ENCODE assay signal across 18 cellular contexts in genomic region chr11:48101044-48101733, GRCh38.
DNase-seq lines count a peak whose midpoint lies in the region; ATAC-seq and TF ChIP-seq lines count a peak whose summit lies in the region.
"Had no signal": no experiment of that assay in that cellular context is flagged by ENCODE, and none has a peak within 500 bp of the region (broad histone marks: within the 10 kb centered on the region; RNA-seq: fewer than 3 reads in every experiment).

No MANE protein-coding gene starts in this region.

- H3K4me3 Mint-ChIP-seq in activated CD8-positive, alpha-beta T cell treated with anti-CD3 and anti-CD28 coated beads, Interleukin-2, amount 10 ng/mL, durations not matched to agents 7 days and 5 days = no peak overlapping the region
- no peak overlapping the region for H3K4me3 Mint-ChIP-seq in activated CD8-positive, alpha-beta T cell treated with anti-CD3 and anti-CD28 coated beads for 36 hours
- no peak overlapping the region for H3K4me3 Mint-ChIP-seq in central memory CD8-positive, alpha-beta T cell

- intact Hi-C loops in activated CD8-positive, alpha-beta T cell treated with anti-CD3 and anti-CD28 coated beads for 36 hours (cut with micrococcal nuclease) = no loop called here
- intact Hi-C loops in right lobe of liver (cut with DNase I) = loop anchor here in 1 of 2 donors (5.0 kb wide), 1 partner anchor 104 kb away; no protein-coding TSS in a partner anchor

- H3K27me3 ChIP-seq in right lobe of liver (no peaks in the 10 kb centered on the region), tibial nerve (no peaks in the 10 kb centered on the region)
- H3K27me3 ChIP-seq: gastrocnemius medialis, upper lobe of right lung had no signal

- peak overlapping the region; percentile 17 for H3K27ac Mint-ChIP-seq in activated CD8-positive, alpha-beta T cell treated with anti-CD3 and anti-CD28 coated beads, Interleukin-2, amount 10 ng/mL, durations not matched to agents 7 days and 5 days
- no peak overlapping the region for H3K27ac Mint-ChIP-seq in activated CD8-positive, alpha-beta T cell treated with anti-CD3 and anti-CD28 coated beads for 36 hours
- peak overlapping the region; percentile 77 for H3K27ac Mint-ChIP-seq in central memory CD8-positive, alpha-beta T cell (ENCODE audit: low read depth)

- peaks cover 7% of the 10 kb centered on the region for H3K36me3 Mint-ChIP-seq in activated CD8-positive, alpha-beta T cell treated with anti-CD3 and anti-CD28 coated beads, Interleukin-2, amount 10 ng/mL, durations not matched to agents 7 days and 5 days (ENCODE audit: low read depth)
- H3K36me3 Mint-ChIP-seq in activated CD8-positive, alpha-beta T cell treated with anti-CD3 and anti-CD28 coated beads for 36 hours (ENCODE audit: low read depth) = no peaks in the 10 kb centered on the region
- H3K36me3 Mint-ChIP-seq in central memory CD8-positive, alpha-beta T cell (ENCODE audit: insufficient read depth) = peaks cover 7% of the 10 kb centered on the region

- no peak for DNase-seq in activated CD8-positive, alpha-beta T cell treated with anti-CD3 and anti-CD28 coated beads, Interleukin-2, amount 10 ng/mL, durations not matched to agents 7 days and 5 days
- DNase-seq in activated CD8-positive, alpha-beta T cell treated with anti-CD3 and anti-CD28 coated beads for 36 hours = no peak
- DNase-seq in central memory CD8-positive, alpha-beta T cell (ENCODE audit: low spot score in 2 of 2) = no peak
- DNase-seq in right lobe of liver = peak in 1 of 3 donors; percentile 62
- no peak for DNase-seq in tibial nerve (ENCODE audit: low spot score in 2 of 2)
- no peak for DNase-seq in NCI-H446 treated with DMSO at 0.1 percent for 48 hours (lab: John Stamatoyannopoulos, UW)
- DNase-seq: activated gamma-delta T cell; COR-L47; effector memory CD4-positive, alpha-beta T cell; gastrocnemius medialis; GF-D8; NCI-H187 treated with DMSO at 0.1 percent for 48 hours; NCI-H774; stimulated activated CD4-positive, alpha-beta T cell treated with anti-CD3 and anti-CD28 coated beads, Interleukin-2, amount 100 ng/mL, for 48 hours; T-helper 1 cell; upper lobe of right lung had no signal

- 24% methylated on average over 8 of the region's 11 CpGs for WGBS in right lobe of liver (ENCODE audit: insufficient coverage, low coverage, low lambda C conversion rate, missing lambda C conversion rate)
- WGBS in tibial nerve, 2 donors = 71 to 72% methylated on average over 11 of the region's 11 CpGs

- H3K4me3 ChIP-seq in right lobe of liver (peak overlapping the region in 2 of 3 donors; percentile 31 to 55), tibial nerve (no peak overlapping the region)
- H3K4me3 ChIP-seq: gastrocnemius medialis, upper lobe of right lung had no signal

- CTCF ChIA-PET in activated CD8-positive, alpha-beta T cell treated with anti-CD3 and anti-CD28 coated beads, Interleukin-2, amount 10 ng/mL, durations not matched to agents 7 days and 5 days (lab: Charles Lee) = no interaction called here
- CTCF ChIA-PET in activated CD8-positive, alpha-beta T cell treated with anti-CD3 and anti-CD28 coated beads for 36 hours (lab: Charles Lee) = interaction anchor here (4.7 kb wide), 1 partner anchor 7 kb away, joined by 23 read pairs; no protein-coding TSS in a partner anchor

- no peak for TF ChIP-seq EP300 in tibial nerve (IDR thresholded peaks at IDR 0.05)

- H3K9me3 ChIP-seq in right lobe of liver (no peaks in the 10 kb centered on the region), tibial nerve (no peaks in the 10 kb centered on the region)
- H3K9me3 ChIP-seq: gastrocnemius medialis, upper lobe of right lung had no signal

- no peaks in the 10 kb centered on the region for H3K36me3 ChIP-seq in right lobe of liver
- H3K36me3 ChIP-seq in tibial nerve = no peaks in the 10 kb centered on the region
- H3K36me3 ChIP-seq: gastrocnemius medialis, upper lobe of right lung had no signal

- TF ChIP-seq CTCF in activated CD8-positive, alpha-beta T cell treated with anti-CD3 and anti-CD28 coated beads for 36 hours (IDR thresholded peaks at IDR 0.05) = no peak
- TF ChIP-seq CTCF in right lobe of liver (IDR thresholded peaks at IDR 0.05) (no peak), tibial nerve (IDR thresholded peaks at IDR 0.05) (no peak)

- ATAC-seq in activated CD8-positive, alpha-beta T cell treated with anti-CD3 and anti-CD28 coated beads, Interleukin-2, amount 10 ng/mL, durations not matched to agents 7 days and 5 days = no peak
- ATAC-seq in activated CD8-positive, alpha-beta T cell treated with anti-CD3 and anti-CD28 coated beads for 36 hours = no peak
- ATAC-seq in central memory CD8-positive, alpha-beta T cell (replicated peaks; ENCODE audit: extremely low read depth, poor library complexity, severe bottlenecking) = no peak
- peak; percentile 30 to 66 (median 52) for ATAC-seq in right lobe of liver
- no peak for ATAC-seq in GM18517 (IDR thresholded peaks at IDR 0.05; ENCODE audit: unreplicated experiment)
- no peak for ATAC-seq in GM21367 (IDR thresholded peaks at IDR 0.05; ENCODE audit: unreplicated experiment)
- ATAC-seq: gastrocnemius medialis, upper lobe of right lung had no signal

- H3K4me1 ChIP-seq in right lobe of liver (peaks cover 0 to 75% (median 32%) of the 10 kb centered on the region in 4 donors), tibial nerve (peaks cover 0 to 89% (median 49%) of the 10 kb centered on the region in 4 donors)

- H3K9me3 Mint-ChIP-seq in activated CD8-positive, alpha-beta T cell treated with anti-CD3 and anti-CD28 coated beads, Interleukin-2, amount 10 ng/mL, durations not matched to agents 7 days and 5 days (ENCODE audit: insufficient read depth) = no peaks in the 10 kb centered on the region
- H3K9me3 Mint-ChIP-seq in activated CD8-positive, alpha-beta T cell treated with anti-CD3 and anti-CD28 coated beads for 36 hours = no peaks in the 10 kb centered on the region
- no peaks in the 10 kb centered on the region for H3K9me3 Mint-ChIP-seq in central memory CD8-positive, alpha-beta T cell

- H3K27ac ChIP-seq in right lobe of liver = peak overlapping the region; percentile 80 to 94 (median 80)
- H3K27ac ChIP-seq in tibial nerve = peak overlapping the region in 3 of 4 donors; percentile 30 to 88 (median 45)
- H3K27ac ChIP-seq: gastrocnemius medialis, upper lobe of right lung had no signal

- TF ChIP-seq POLR2A in right lobe of liver (IDR thresholded peaks at IDR 0.05) (no peak), tibial nerve (IDR thresholded peaks at IDR 0.05) (no peak)

- no peaks in the 10 kb centered on the region for H3K27me3 Mint-ChIP-seq in activated CD8-positive, alpha-beta T cell treated with anti-CD3 and anti-CD28 coated beads, Interleukin-2, amount 10 ng/mL, durations not matched to agents 7 days and 5 days (ENCODE audit: low read depth)
- H3K27me3 Mint-ChIP-seq in activated CD8-positive, alpha-beta T cell treated with anti-CD3 and anti-CD28 coated beads for 36 hours = no peaks in the 10 kb centered on the region
- H3K27me3 Mint-ChIP-seq in central memory CD8-positive, alpha-beta T cell = no peaks in the 10 kb centered on the region

- H3K4me1 Mint-ChIP-seq in activated CD8-positive, alpha-beta T cell treated with anti-CD3 and anti-CD28 coated beads, Interleukin-2, amount 10 ng/mL, durations not matched to agents 7 days and 5 days (ENCODE audit: low read depth) = peaks cover 51% of the 10 kb centered on the region
- H3K4me1 Mint-ChIP-seq in activated CD8-positive, alpha-beta T cell treated with anti-CD3 and anti-CD28 coated beads for 36 hours (ENCODE audit: low read depth) = peaks cover 45% of the 10 kb centered on the region
- H3K4me1 Mint-ChIP-seq in central memory CD8-positive, alpha-beta T cell = peaks cover 58% of the 10 kb centered on the region

- POLR2A ChIA-PET in activated CD8-positive, alpha-beta T cell treated with anti-CD3 and anti-CD28 coated beads, Interleukin-2, amount 10 ng/mL, durations not matched to agents 7 days and 5 days (lab: Charles Lee) = no interaction called here
- POLR2A ChIA-PET in activated CD8-positive, alpha-beta T cell treated with anti-CD3 and anti-CD28 coated beads for 36 hours (lab: Charles Lee) = interaction anchor here (0.6 kb wide), 1 partner anchor 15 kb away, joined by 3 read pairs; no protein-coding TSS in a partner anchor

Comparison
In these comparisons a context has a peak if more than half of its experiments do, and no peak if none do; other contexts are left out.
1. ATAC-seq: peak in right lobe of liver (4 of 4); none in activated CD8-positive, alpha-beta T cell treated with anti-CD3 and anti-CD28 coated beads, Interleukin-2, amount 10 ng/mL, durations not matched to agents 7 days and 5 days (single experiment), activated CD8-positive, alpha-beta T cell treated with anti-CD3 and anti-CD28 coated beads for 36 hours (single experiment), central memory CD8-positive, alpha-beta T cell (single experiment), GM18517 (single experiment) and GM21367 (single experiment).
2. H3K4me3 ChIP-seq: peak in right lobe of liver (2 of 3); none in tibial nerve (0 of 4).